ENCODE assay signal across 24 cellular contexts in genomic region chr15:43525131-43525530, GRCh38. TPM values are rescaled to one million over a fixed set of nuclear protein-coding genes. Genes with fewer than 3 reads are reported as not detected.
DNase-seq lines count a peak whose midpoint lies in the region; ATAC-seq and TF ChIP-seq lines count a peak whose summit lies in the region.
"Had no signal": no experiment of that assay in that cellular context is flagged by ENCODE, and none has a peak within 500 bp of the region (broad histone marks: within the 10 kb centered on the region; RNA-seq: fewer than 3 reads in every experiment).

No MANE protein-coding gene starts in this region.

- no peaks in the 10 kb centered on the region for H3K36me3 Mint-ChIP-seq in activated CD8-positive, alpha-beta T cell treated with anti-CD3 and anti-CD28 coated beads for 36 hours (ENCODE audit: low read depth)
- H3K36me3 Mint-ChIP-seq in activated CD8-positive, alpha-beta T cell treated with anti-CD3 and anti-CD28 coated beads, Interleukin-2, amount 10 ng/mL, durations not matched to agents 7 days and 5 days (ENCODE audit: low read depth) = no peaks in the 10 kb centered on the region
- peaks cover 23% of the 10 kb centered on the region for H3K36me3 Mint-ChIP-seq in activated T-helper 1 cell treated with anti-CD3 and anti-CD28 coated beads, Interleukin-12 subunit alpha, Interleukin-12 subunit beta, Interleukin-2, Interleukin-4 antibody, amounts not matched to agents 30 ng/mL and 10 ng/mL and 1 ng/mL, durations not matched to agents 14 hours and 24 hours and 36 hours (ENCODE audit: low read depth)
- peaks cover 0 to 20% (median 0%) of the 10 kb centered on the region in 5 donors for H3K36me3 Mint-ChIP-seq in naive thymus-derived CD4-positive, alpha-beta T cell
- H3K36me3 Mint-ChIP-seq: natural killer cell had no signal

- peaks cover 0 to 3% of the 10 kb centered on the region in 2 donors for H3K4me1 ChIP-seq in naive thymus-derived CD4-positive, alpha-beta T cell (ENCODE audit: control insufficient read depth in 2 of 2, insufficient read depth in 2 of 2, low read length in 2 of 2)
- H3K4me1 ChIP-seq: body of pancreas, thyroid gland, vagina had no signal

- DNase-seq in activated CD8-positive, alpha-beta T cell treated with anti-CD3 and anti-CD28 coated beads for 36 hours = no peak
- no peak for DNase-seq in activated CD8-positive, alpha-beta T cell treated with anti-CD3 and anti-CD28 coated beads, Interleukin-2, amount 10 ng/mL, durations not matched to agents 7 days and 5 days
- DNase-seq in DMS53 (lab: John Stamatoyannopoulos, UW) (peak; percentile 58), HK-2 (ENCODE audit: unreplicated experiment) (no peak)
- no peak for DNase-seq in activated T-helper 1 cell treated with anti-CD3 and anti-CD28 coated beads, Interleukin-12 subunit alpha, Interleukin-12 subunit beta, Interleukin-2, Interleukin-4 antibody, amounts not matched to agents 30 ng/mL and 10 ng/mL and 1 ng/mL, durations not matched to agents 14 hours and 24 hours and 36 hours (ENCODE audit: low spot score)
- DNase-seq in naive thymus-derived CD4-positive, alpha-beta T cell = no peak
- DNase-seq: body of pancreas, DMS153, kidney, midbrain, natural killer cell, NCI-H1105 treated with DMSO at 0.1 percent for 48 hours, NCI-H2081, NCI-H2227 treated with DMSO at 0.1 percent for 48 hours, NCI-H69, SIG-M5, SW 1271, thyroid gland had no signal

- no peaks in the 10 kb centered on the region for H3K27me3 Mint-ChIP-seq in activated CD8-positive, alpha-beta T cell treated with anti-CD3 and anti-CD28 coated beads for 36 hours
- no peaks in the 10 kb centered on the region for H3K27me3 Mint-ChIP-seq in activated CD8-positive, alpha-beta T cell treated with anti-CD3 and anti-CD28 coated beads, Interleukin-2, amount 10 ng/mL, durations not matched to agents 7 days and 5 days (ENCODE audit: low read depth)
- H3K27me3 Mint-ChIP-seq in activated T-helper 1 cell treated with anti-CD3 and anti-CD28 coated beads, Interleukin-12 subunit alpha, Interleukin-12 subunit beta, Interleukin-2, Interleukin-4 antibody, amounts not matched to agents 30 ng/mL and 10 ng/mL and 1 ng/mL, durations not matched to agents 14 hours and 24 hours and 36 hours (ENCODE audit: insufficient read depth) = peaks cover 2% of the 10 kb centered on the region
- peaks cover 0 to 4% (median 0%) of the 10 kb centered on the region in 5 donors for H3K27me3 Mint-ChIP-seq in naive thymus-derived CD4-positive, alpha-beta T cell
- H3K27me3 Mint-ChIP-seq: stimulated activated naive CD8-positive, alpha-beta T cell treated with anti-CD3 and anti-CD28 coated beads, Interleukin-15, Interleukin-2, amounts not matched to agents 100 ng/mL and 50 ng/mL, for 24 hours had no signal

- no peak overlapping the region for H3K27ac Mint-ChIP-seq in activated CD8-positive, alpha-beta T cell treated with anti-CD3 and anti-CD28 coated beads for 36 hours
- no peak overlapping the region for H3K27ac Mint-ChIP-seq in activated CD8-positive, alpha-beta T cell treated with anti-CD3 and anti-CD28 coated beads, Interleukin-2, amount 10 ng/mL, durations not matched to agents 7 days and 5 days
- peak overlapping the region; percentile 15 for H3K27ac Mint-ChIP-seq in activated T-helper 1 cell treated with anti-CD3 and anti-CD28 coated beads, Interleukin-12 subunit alpha, Interleukin-12 subunit beta, Interleukin-2, Interleukin-4 antibody, amounts not matched to agents 30 ng/mL and 10 ng/mL and 1 ng/mL, durations not matched to agents 14 hours and 24 hours and 36 hours
- H3K27ac Mint-ChIP-seq in naive thymus-derived CD4-positive, alpha-beta T cell = peak overlapping the region in 8 of 9 donors; percentile 6 to 75 (median 46)
- H3K27ac Mint-ChIP-seq: natural killer cell; stimulated activated naive CD8-positive, alpha-beta T cell treated with anti-CD3 and anti-CD28 coated beads, Interleukin-15, Interleukin-2, amounts not matched to agents 100 ng/mL and 50 ng/mL, for 24 hours had no signal

- no peaks in the 10 kb centered on the region for H3K9me3 Mint-ChIP-seq in activated CD8-positive, alpha-beta T cell treated with anti-CD3 and anti-CD28 coated beads for 36 hours
- no peaks in the 10 kb centered on the region for H3K9me3 Mint-ChIP-seq in activated CD8-positive, alpha-beta T cell treated with anti-CD3 and anti-CD28 coated beads, Interleukin-2, amount 10 ng/mL, durations not matched to agents 7 days and 5 days (ENCODE audit: insufficient read depth)
- H3K9me3 Mint-ChIP-seq in activated T-helper 1 cell treated with anti-CD3 and anti-CD28 coated beads, Interleukin-12 subunit alpha, Interleukin-12 subunit beta, Interleukin-2, Interleukin-4 antibody, amounts not matched to agents 30 ng/mL and 10 ng/mL and 1 ng/mL, durations not matched to agents 14 hours and 24 hours and 36 hours = no peaks in the 10 kb centered on the region
- H3K9me3 Mint-ChIP-seq in naive thymus-derived CD4-positive, alpha-beta T cell = peaks cover 0 to 3% (median 0%) of the 10 kb centered on the region in 11 donors
- H3K9me3 Mint-ChIP-seq: natural killer cell; stimulated activated naive CD8-positive, alpha-beta T cell treated with anti-CD3 and anti-CD28 coated beads, Interleukin-15, Interleukin-2, amounts not matched to agents 100 ng/mL and 50 ng/mL, for 24 hours had no signal

- no peak for TF ChIP-seq CTCF in activated CD8-positive, alpha-beta T cell treated with anti-CD3 and anti-CD28 coated beads for 36 hours (IDR thresholded peaks at IDR 0.05)

- no peaks in the 10 kb centered on the region for H3K27me3 ChIP-seq in naive thymus-derived CD4-positive, alpha-beta T cell (ENCODE audit: control insufficient read depth in 2 of 2, insufficient read depth in 2 of 2, low read length in 2 of 2)
- H3K27me3 ChIP-seq: body of pancreas, thyroid gland, vagina had no signal

- intact Hi-C loops in activated CD8-positive, alpha-beta T cell treated with anti-CD3 and anti-CD28 coated beads for 36 hours (cut with micrococcal nuclease) = no loop called here
- intact Hi-C loops in activated T-helper 1 cell treated with anti-CD3 and anti-CD28 coated beads, Interleukin-12 subunit alpha, Interleukin-12 subunit beta, Interleukin-2, Interleukin-4 antibody, amounts not matched to agents 30 ng/mL and 10 ng/mL and 1 ng/mL, durations not matched to agents 14 hours and 24 hours and 36 hours (cut with micrococcal nuclease) = no loop called here
- intact Hi-C loops in naive thymus-derived CD4-positive, alpha-beta T cell (cut with micrococcal nuclease) = no loop called here

- H3K36me3 ChIP-seq in naive thymus-derived CD4-positive, alpha-beta T cell (ENCODE audit: control insufficient read depth in 2 of 3, insufficient read depth in 3 of 3, low read length in 3 of 3) = no peaks in the 10 kb centered on the region

- no peaks in the 10 kb centered on the region for H3K9me3 ChIP-seq in naive thymus-derived CD4-positive, alpha-beta T cell (ENCODE audit: control insufficient read depth in 2 of 3, low read length in 3 of 3)
- H3K9me3 ChIP-seq: body of pancreas, thyroid gland, vagina had no signal

- no peak overlapping the region for H3K4me3 ChIP-seq in naive thymus-derived CD4-positive, alpha-beta T cell (ENCODE audit: low read length)
- H3K4me3 ChIP-seq: body of pancreas, thyroid gland, vagina had no signal

- H3K4me1 Mint-ChIP-seq in activated CD8-positive, alpha-beta T cell treated with anti-CD3 and anti-CD28 coated beads for 36 hours (ENCODE audit: low read depth) = peaks cover 7% of the 10 kb centered on the region
- peaks cover 18% of the 10 kb centered on the region for H3K4me1 Mint-ChIP-seq in activated CD8-positive, alpha-beta T cell treated with anti-CD3 and anti-CD28 coated beads, Interleukin-2, amount 10 ng/mL, durations not matched to agents 7 days and 5 days (ENCODE audit: low read depth)
- H3K4me1 Mint-ChIP-seq in activated T-helper 1 cell treated with anti-CD3 and anti-CD28 coated beads, Interleukin-12 subunit alpha, Interleukin-12 subunit beta, Interleukin-2, Interleukin-4 antibody, amounts not matched to agents 30 ng/mL and 10 ng/mL and 1 ng/mL, durations not matched to agents 14 hours and 24 hours and 36 hours (ENCODE audit: low read depth) = peaks cover 18% of the 10 kb centered on the region
- peaks cover 7 to 23% (median 15%) of the 10 kb centered on the region in 7 donors for H3K4me1 Mint-ChIP-seq in naive thymus-derived CD4-positive, alpha-beta T cell
- H3K4me1 Mint-ChIP-seq: natural killer cell had no signal

- CTCF ChIA-PET in activated CD8-positive, alpha-beta T cell treated with anti-CD3 and anti-CD28 coated beads for 36 hours (lab: Charles Lee) = interaction anchor here (0.6 kb wide), 1 partner anchor 127 kb away, joined by 4 read pairs; no protein-coding TSS in a partner anchor
- CTCF ChIA-PET in activated CD8-positive, alpha-beta T cell treated with anti-CD3 and anti-CD28 coated beads, Interleukin-2, amount 10 ng/mL, durations not matched to agents 7 days and 5 days (lab: Charles Lee) = no interaction called here
- CTCF ChIA-PET in naive thymus-derived CD4-positive, alpha-beta T cell (lab: Charles Lee) = no interaction called here

- POLR2A ChIA-PET in activated CD8-positive, alpha-beta T cell treated with anti-CD3 and anti-CD28 coated beads for 36 hours (lab: Charles Lee) = interaction anchor here (1.5 kb wide), 1 partner anchor 10 kb away, joined by 3 read pairs; no protein-coding TSS in a partner anchor
- POLR2A ChIA-PET in activated CD8-positive, alpha-beta T cell treated with anti-CD3 and anti-CD28 coated beads, Interleukin-2, amount 10 ng/mL, durations not matched to agents 7 days and 5 days (lab: Charles Lee) = no interaction called here
- POLR2A ChIA-PET in naive thymus-derived CD4-positive, alpha-beta T cell (lab: Charles Lee) = no interaction called here

- no peak overlapping the region for H3K4me3 Mint-ChIP-seq in activated CD8-positive, alpha-beta T cell treated with anti-CD3 and anti-CD28 coated beads for 36 hours
- no peak overlapping the region for H3K4me3 Mint-ChIP-seq in activated CD8-positive, alpha-beta T cell treated with anti-CD3 and anti-CD28 coated beads, Interleukin-2, amount 10 ng/mL, durations not matched to agents 7 days and 5 days
- no peak overlapping the region for H3K4me3 Mint-ChIP-seq in activated T-helper 1 cell treated with anti-CD3 and anti-CD28 coated beads, Interleukin-12 subunit alpha, Interleukin-12 subunit beta, Interleukin-2, Interleukin-4 antibody, amounts not matched to agents 30 ng/mL and 10 ng/mL and 1 ng/mL, durations not matched to agents 14 hours and 24 hours and 36 hours
- no peak overlapping the region for H3K4me3 Mint-ChIP-seq in naive thymus-derived CD4-positive, alpha-beta T cell
- H3K4me3 Mint-ChIP-seq: natural killer cell; stimulated activated naive CD8-positive, alpha-beta T cell treated with anti-CD3 and anti-CD28 coated beads, Interleukin-15, Interleukin-2, amounts not matched to agents 100 ng/mL and 50 ng/mL, for 24 hours had no signal

- no peak overlapping the region for H3K27ac ChIP-seq in naive thymus-derived CD4-positive, alpha-beta T cell (ENCODE audit: low read depth, low read length)
- H3K27ac ChIP-seq: body of pancreas, epithelial cell of prostate, thyroid gland, vagina had no signal

- ATAC-seq in activated CD8-positive, alpha-beta T cell treated with anti-CD3 and anti-CD28 coated beads for 36 hours = peak; percentile 37
- ATAC-seq in activated CD8-positive, alpha-beta T cell treated with anti-CD3 and anti-CD28 coated beads, Interleukin-2, amount 10 ng/mL, durations not matched to agents 7 days and 5 days = no peak
- ATAC-seq in naive thymus-derived CD4-positive, alpha-beta T cell = no peak
- ATAC-seq in HG02970 (IDR thresholded peaks at IDR 0.05; ENCODE audit: low FRiP score, unreplicated experiment) (no peak), GM18519 (IDR thresholded peaks at IDR 0.05; ENCODE audit: low FRiP score, unreplicated experiment) (no peak)
- ATAC-seq: body of pancreas, natural killer cell, Panc1 had no signal

RNA-seq across cellular contexts. Expression of gene MAP1A, which starts 7.7 kb away (rescaled TPM):
- under 1 TPM; 0.78 to 0.86 TPM for total RNA-seq in activated CD8-positive, alpha-beta T cell treated with anti-CD3 and anti-CD28 coated beads for 36 hours
- total RNA-seq in activated CD8-positive, alpha-beta T cell treated with anti-CD3 and anti-CD28 coated beads, Interleukin-2, amount 10 ng/mL, durations not matched to agents 7 days and 5 days = 1 to 10 TPM; 5.3 to 5.6 TPM
- 2.2 and 2.3 TPM in 2 replicates for total RNA-seq in activated T-helper 1 cell treated with anti-CD3 and anti-CD28 coated beads, Interleukin-12 subunit alpha, Interleukin-12 subunit beta, Interleukin-2, Interleukin-4 antibody, amounts not matched to agents 30 ng/mL and 10 ng/mL and 1 ng/mL, durations not matched to agents 14 hours and 24 hours and 36 hours
- total RNA-seq in naive thymus-derived CD4-positive, alpha-beta T cell = 10 to 100 TPM in 1 of 5 experiments, 1 to 10 TPM in 2, under 1 TPM in 2; 0.30 to 13.6 (median 1.4) TPM
- polyA plus RNA-seq in naive thymus-derived CD4-positive, alpha-beta T cell = under 1 TPM; 0.22 to 0.24 TPM

RNA-seq across cellular contexts. Expression of gene TP53BP1, which starts 32.2 kb away (rescaled TPM):
- 10 to 100 TPM; 20.6 to 23.0 TPM for total RNA-seq in activated CD8-positive, alpha-beta T cell treated with anti-CD3 and anti-CD28 coated beads for 36 hours
- total RNA-seq in activated CD8-positive, alpha-beta T cell treated with anti-CD3 and anti-CD28 coated beads, Interleukin-2, amount 10 ng/mL, durations not matched to agents 7 days and 5 days = 10 to 100 TPM; 24.3 to 27.3 TPM
- 44.1 and 46.1 TPM in 2 replicates for total RNA-seq in activated T-helper 1 cell treated with anti-CD3 and anti-CD28 coated beads, Interleukin-12 subunit alpha, Interleukin-12 subunit beta, Interleukin-2, Interleukin-4 antibody, amounts not matched to agents 30 ng/mL and 10 ng/mL and 1 ng/mL, durations not matched to agents 14 hours and 24 hours and 36 hours
- total RNA-seq in naive thymus-derived CD4-positive, alpha-beta T cell = 10 to 100 TPM; 34.5 to 41.6 (median 40.6) TPM
- polyA plus RNA-seq in naive thymus-derived CD4-positive, alpha-beta T cell = 10 to 100 TPM in 1 of 2 donors, 1 to 10 TPM in 1; 9.3 to 13.5 TPM

Comparison
In these comparisons a context has a peak if more than half of its experiments do, and no peak if none do; other contexts are left out.
1. H3K27ac Mint-ChIP-seq: peak in activated T-helper 1 cell treated with anti-CD3 and anti-CD28 coated beads, Interleukin-12 subunit alpha, Interleukin-12 subunit beta, Interleukin-2, Interleukin-4 antibody, amounts not matched to agents 30 ng/mL and 10 ng/mL and 1 ng/mL, durations not matched to agents 14 hours and 24 hours and 36 hours (single experiment) and naive thymus-derived CD4-positive, alpha-beta T cell (8 of 9); none in activated CD8-positive, alpha-beta T cell treated with anti-CD3 and anti-CD28 coated beads for 36 hours (single experiment) and activated CD8-positive, alpha-beta T cell treated with anti-CD3 and anti-CD28 coated beads, Interleukin-2, amount 10 ng/mL, durations not matched to agents 7 days and 5 days (single experiment).